Comparison of ENCODE assay signal across 1 cellular context in genomic region chr3:111314146-111314873, GRCh38.
TF ChIP-seq lines count a peak whose summit lies in the region.

No MANE protein-coding gene starts in this region.

TF ChIP-seq in HepG2, 621 proteins besides CTCF, POLR2A, EP300 and RAD21 (continued from another document):
- TF ChIP-seq PBX2 (CRISPR knock-in tag; IDR thresholded peaks at IDR 0.05): no peak
- TF ChIP-seq CENPT (CRISPR knock-in tag; IDR thresholded peaks at IDR 0.05; ENCODE audit: low read depth): no peak
- TF ChIP-seq CBFB (CRISPR knock-in tag; IDR thresholded peaks at IDR 0.05): no peak
- no peak for TF ChIP-seq HHEX (CRISPR knock-in tag; IDR thresholded peaks at IDR 0.05)
- TF ChIP-seq CERS6 (CRISPR knock-in tag; IDR thresholded peaks at IDR 0.05): no peak
- no peak for TF ChIP-seq ZBTB20 (CRISPR knock-in tag; IDR thresholded peaks at IDR 0.05; ENCODE audit: borderline replicate concordance, low read depth)
